8 cellular contexts compared by ENCODE assay signal in the genomic region with DNA sequence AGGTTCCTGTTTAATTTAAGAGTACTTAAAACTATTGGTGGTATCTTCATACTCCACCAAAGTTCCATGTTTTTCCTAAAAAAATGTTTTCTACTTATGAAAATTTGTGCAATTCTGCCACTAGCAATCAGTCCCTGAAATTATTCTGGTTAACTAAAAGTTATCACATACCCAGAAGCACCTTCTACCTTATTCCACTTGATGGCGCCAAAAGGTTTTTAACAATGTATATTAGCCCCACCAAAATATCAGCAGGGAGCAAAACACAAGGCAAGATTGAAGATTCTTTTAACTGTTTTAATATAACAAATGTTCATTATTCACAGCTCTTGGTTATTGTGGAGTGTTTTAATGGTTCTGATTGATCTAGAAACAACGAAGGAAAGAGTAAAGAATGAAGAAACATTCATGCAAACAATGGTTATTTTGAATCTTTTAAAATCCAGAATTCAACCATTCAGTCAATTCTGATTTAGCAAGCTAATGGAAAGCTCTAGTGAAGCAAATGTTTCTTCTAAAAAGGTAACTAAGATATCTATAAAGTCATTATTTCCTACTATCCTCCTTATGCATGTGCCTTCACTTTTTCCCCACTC.
DNase-seq lines count a peak whose midpoint lies in the region; ATAC-seq and TF ChIP-seq lines count a peak whose summit lies in the region.

No MANE protein-coding gene starts in this region.

- H3K36me3 ChIP-seq in BE2C (no peaks in the 10 kb centered on the region), heart right ventricle (no peaks in the 10 kb centered on the region), gastrocnemius medialis (no peaks in the 10 kb centered on the region)

- H3K9me3 ChIP-seq in BE2C (no peaks in the 10 kb centered on the region), heart right ventricle (no peaks in the 10 kb centered on the region), gastrocnemius medialis (no peaks in the 10 kb centered on the region)

- intact Hi-C loops in heart right ventricle (cut with DNase I): loop anchor here (1.0 to 10.0 kb wide), 15 partner anchors 191 to 1003 kb away; no protein-coding TSS in a partner anchor
- intact Hi-C loops in gastrocnemius medialis (cut with DNase I; ENCODE audit: low total_unique reads): loop anchor here (1.0 to 10.0 kb wide), 4 partner anchors 192 to 843 kb away; no protein-coding TSS in a partner anchor

- H3K27me3 ChIP-seq in BE2C: no peaks in the 10 kb centered on the region
- H3K27me3 ChIP-seq in heart right ventricle: no peaks in the 10 kb centered on the region
- H3K27me3 ChIP-seq in gastrocnemius medialis: no peaks in the 10 kb centered on the region

- H3K4me1 ChIP-seq in BE2C (no peaks in the 10 kb centered on the region), heart right ventricle (no peaks in the 10 kb centered on the region), gastrocnemius medialis (peaks cover 8 to 9% of the 10 kb centered on the region in 2 donors)

- 3% methylated on average over 2 of the region's 2 CpGs for WGBS in heart right ventricle, 2 donors

- ATAC-seq in HG02870 (IDR thresholded peaks at IDR 0.05; ENCODE audit: unreplicated experiment) (peak; percentile 80), heart right ventricle (peak in 7 of 8 donors; percentile 51 to 84 (median 71)), gastrocnemius medialis (peak; percentile 61 to 88)

- no peak overlapping the region for H3K4me3 ChIP-seq in BE2C (ENCODE audit: low read depth, low read length)
- no peak overlapping the region for H3K4me3 ChIP-seq in GM12875 (ENCODE audit: low read depth, low read length)
- no peak overlapping the region for H3K4me3 ChIP-seq in heart right ventricle
- H3K4me3 ChIP-seq in gastrocnemius medialis: no peak overlapping the region

- no peak for TF ChIP-seq POLR2A in gastrocnemius medialis (IDR thresholded peaks at IDR 0.05)

- TF ChIP-seq CTCF in BE2C (IDR thresholded peaks at IDR 0.05; ENCODE audit: low read depth, low read length) (peak; percentile 62), GM12875 (IDR thresholded peaks at IDR 0.05; ENCODE audit: borderline replicate concordance, insufficient read depth, low read depth, low read length) (peak; percentile 43; the same call in 1 of the 2 replicates), heart right ventricle (IDR thresholded peaks at IDR 0.05) (peak in 8 of 9 donors; percentile 59 to 82 (median 73)), gastrocnemius medialis (IDR thresholded peaks at IDR 0.05 in 4 of 5, conservative IDR thresholded peaks at IDR 0.05 in 1 of 5) (peak in 4 of 5 experiments; percentile 58 to 78 (median 68))

- in situ Hi-C loops in gastrocnemius medialis (cut with MboI; ENCODE audit: low sequenced_read_pairs in 4 of 4): loop anchor here (5.0 to 25.0 kb wide), 5 partner anchors 181 to 831 kb away; no protein-coding TSS in a partner anchor

- peak; percentile 13 for DNase-seq in BE2C
- peak; percentile 65 for DNase-seq in NCI-H2227 treated with DMSO at 0.1 percent for 48 hours (lab: John Stamatoyannopoulos, UW)
- DNase-seq in amniotic stem cell (lab: John Stamatoyannopoulos, UW): peak; percentile 64
- DNase-seq in heart right ventricle: peak in 1 of 2 donors; percentile 23
- no peak for DNase-seq in gastrocnemius medialis
- no peak for DNase-seq in T-helper 9 cell

- H3K27ac ChIP-seq in heart right ventricle: no peak overlapping the region
- H3K27ac ChIP-seq in gastrocnemius medialis: no peak overlapping the region

Comparison
In these comparisons a context has a peak if more than half of its experiments do, and no peak if none do; other contexts are left out.
1. DNase-seq: peak in BE2C (single experiment), NCI-H2227 treated with DMSO at 0.1 percent for 48 hours (single experiment) and amniotic stem cell (single experiment); none in gastrocnemius medialis (0 of 2) and T-helper 9 cell (single experiment).
2. Peak in every context shown above with its lines, with median percentiles within 50 percentile points of each other: CTCF ChIP-seq and ATAC-seq.